1 cellular context compared by ENCODE assay signal in the genomic region with DNA sequence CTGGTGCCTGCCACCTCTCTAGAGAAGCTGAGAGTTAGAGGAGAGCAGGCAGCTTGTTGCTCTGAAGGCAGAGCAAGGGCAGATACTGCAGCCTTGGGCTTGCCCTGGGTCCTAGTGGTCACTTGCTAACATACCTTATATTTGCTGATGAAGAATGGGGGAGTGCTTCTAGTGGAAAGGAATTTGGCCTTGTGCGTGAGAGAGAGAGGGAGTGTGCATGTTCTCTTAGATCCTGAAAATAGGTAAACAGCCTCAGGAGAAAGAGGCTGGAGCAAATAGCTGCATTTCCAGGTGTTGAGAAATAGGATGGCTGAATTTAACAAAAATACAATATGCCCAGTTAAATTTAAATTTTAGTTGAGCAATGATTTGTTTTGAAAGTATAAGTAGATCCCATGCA.
A peak's percentile ranks its signal among the peaks of the same experiment; 100 is the strongest.
TF ChIP-seq lines count a peak whose summit lies in the region.

No MANE protein-coding gene starts in this region.

TF ChIP-seq in HepG2, 621 proteins besides CTCF, POLR2A, EP300 and RAD21 (continued from another document and continues in another):
- TF ChIP-seq, protein P1, sequence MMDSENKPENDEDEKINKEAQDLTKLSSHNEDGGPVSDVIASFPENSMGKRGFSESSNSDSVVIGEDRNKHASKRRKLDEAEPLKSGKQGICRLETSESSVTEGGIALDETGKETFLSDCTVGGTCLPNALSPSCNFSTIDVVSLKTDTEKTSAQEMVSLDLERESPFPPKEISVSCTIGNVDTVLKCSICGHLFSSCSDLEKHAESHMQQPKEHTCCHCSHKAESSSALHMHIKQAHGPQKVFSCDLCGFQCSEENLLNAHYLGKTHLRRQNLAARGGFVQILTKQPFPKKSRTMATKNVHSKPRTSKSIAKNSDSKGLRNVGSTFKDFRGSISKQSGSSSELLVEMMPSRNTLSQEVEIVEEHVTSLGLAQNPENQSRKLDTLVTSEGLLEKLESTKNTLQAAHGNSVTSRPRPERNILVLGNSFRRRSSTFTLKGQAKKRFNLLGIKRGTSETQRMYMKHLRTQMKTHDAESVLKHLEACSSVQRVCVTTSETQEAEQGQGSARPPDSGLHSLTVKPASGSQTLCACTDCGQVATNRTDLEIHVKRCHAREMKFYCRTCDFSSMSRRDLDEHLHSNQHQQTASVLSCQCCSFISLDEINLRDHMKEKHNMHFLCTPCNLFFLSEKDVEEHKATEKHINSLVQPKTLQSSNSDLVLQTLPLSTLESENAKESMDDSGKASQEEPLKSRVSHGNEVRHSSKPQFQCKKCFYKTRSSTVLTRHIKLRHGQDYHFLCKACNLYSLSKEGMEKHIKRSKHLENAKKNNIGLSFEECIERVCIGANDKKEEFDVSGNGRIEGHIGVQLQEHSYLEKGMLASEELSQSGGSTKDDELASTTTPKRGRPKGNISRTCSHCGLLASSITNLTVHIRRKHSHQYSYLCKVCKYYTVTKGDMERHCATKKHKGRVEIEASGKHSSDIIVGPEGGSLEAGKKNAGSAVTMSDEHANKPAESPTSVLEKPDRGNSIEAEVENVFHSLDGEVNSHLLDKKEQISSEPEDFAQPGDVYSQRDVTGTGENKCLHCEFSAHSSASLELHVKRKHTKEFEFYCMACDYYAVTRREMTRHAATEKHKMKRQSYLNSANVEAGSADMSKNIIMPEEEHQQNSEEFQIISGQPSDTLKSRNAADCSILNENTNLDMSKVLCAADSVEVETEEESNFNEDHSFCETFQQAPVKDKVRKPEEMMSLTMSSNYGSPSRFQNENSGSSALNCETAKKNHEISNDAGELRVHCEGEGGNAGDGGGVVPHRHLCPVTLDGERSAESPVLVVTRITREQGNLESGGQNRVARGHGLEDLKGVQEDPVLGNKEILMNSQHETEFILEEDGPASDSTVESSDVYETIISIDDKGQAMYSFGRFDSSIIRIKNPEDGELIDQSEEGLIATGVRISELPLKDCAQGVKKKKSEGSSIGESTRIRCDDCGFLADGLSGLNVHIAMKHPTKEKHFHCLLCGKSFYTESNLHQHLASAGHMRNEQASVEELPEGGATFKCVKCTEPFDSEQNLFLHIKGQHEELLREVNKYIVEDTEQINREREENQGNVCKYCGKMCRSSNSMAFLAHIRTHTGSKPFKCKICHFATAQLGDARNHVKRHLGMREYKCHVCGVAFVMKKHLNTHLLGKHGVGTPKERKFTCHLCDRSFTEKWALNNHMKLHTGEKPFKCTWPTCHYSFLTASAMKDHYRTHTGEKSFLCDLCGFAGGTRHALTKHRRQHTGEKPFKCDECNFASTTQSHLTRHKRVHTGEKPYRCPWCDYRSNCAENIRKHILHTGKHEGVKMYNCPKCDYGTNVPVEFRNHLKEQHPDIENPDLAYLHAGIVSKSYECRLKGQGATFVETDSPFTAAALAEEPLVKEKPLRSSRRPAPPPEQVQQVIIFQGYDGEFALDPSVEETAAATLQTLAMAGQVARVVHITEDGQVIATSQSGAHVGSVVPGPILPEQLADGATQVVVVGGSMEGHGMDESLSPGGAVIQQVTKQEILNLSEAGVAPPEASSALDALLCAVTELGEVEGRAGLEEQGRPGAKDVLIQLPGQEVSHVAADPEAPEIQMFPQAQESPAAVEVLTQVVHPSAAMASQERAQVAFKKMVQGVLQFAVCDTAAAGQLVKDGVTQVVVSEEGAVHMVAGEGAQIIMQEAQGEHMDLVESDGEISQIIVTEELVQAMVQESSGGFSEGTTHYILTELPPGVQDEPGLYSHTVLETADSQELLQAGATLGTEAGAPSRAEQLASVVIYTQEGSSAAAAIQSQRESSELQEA (CRISPR knock-in tag; IDR thresholded peaks at IDR 0.05; ENCODE audit: not compliant biosample characterization): no peak
- TF ChIP-seq ZNF547 (CRISPR knock-in tag; IDR thresholded peaks at IDR 0.05) (no peak), NPAS2 (CRISPR knock-in tag; IDR thresholded peaks at IDR 0.05; ENCODE audit: borderline replicate concordance) (no peak), U2AF2 (IDR thresholded peaks at IDR 0.05; ENCODE audit: low read depth, low read length) (no peak), HNF4G (IDR thresholded peaks at IDR 0.05; ENCODE audit: borderline replicate concordance, low read depth, low read length) (peak; percentile 70; the same call in 1 of the 2 replicates), HNF4G (CRISPR knock-in tag; IDR thresholded peaks at IDR 0.05; ENCODE audit: borderline replicate concordance, low read depth) (peak; percentile 67; the same call in 1 of the 2 replicates), ZNF629 (CRISPR knock-in tag; conservative IDR thresholded peaks at IDR 0.05) (peak; percentile 65), AKAP8 (CRISPR knock-in tag; IDR thresholded peaks at IDR 0.05) (no peak), FOSL1 (CRISPR knock-in tag; IDR thresholded peaks at IDR 0.05; ENCODE audit: borderline replicate concordance) (no peak), NFIB (CRISPR knock-in tag; IDR thresholded peaks at IDR 0.05; ENCODE audit: borderline replicate concordance) (no peak), KDM2A (CRISPR knock-in tag; IDR thresholded peaks at IDR 0.05; ENCODE audit: borderline replicate concordance, low read depth) (peak; percentile 71), KDM3A (CRISPR knock-in tag; IDR thresholded peaks at IDR 0.05; ENCODE audit: low read depth) (no peak; the same call in 1 of the 2 replicates), FOXO1 (CRISPR knock-in tag; IDR thresholded peaks at IDR 0.05) (peak; percentile 98), KLF15 (CRISPR knock-in tag; IDR thresholded peaks at IDR 0.05; ENCODE audit: borderline replicate concordance) (no peak), ZNF549 (CRISPR knock-in tag; IDR thresholded peaks at IDR 0.05) (no peak), CBX1 (IDR thresholded peaks at IDR 0.05; ENCODE audit: low read depth) (no peak), ZNF660 (CRISPR knock-in tag; IDR thresholded peaks at IDR 0.05; ENCODE audit: borderline replicate concordance, low read depth) (no peak), FOXK2 (IDR thresholded peaks at IDR 0.05) (peak; percentile 61; the same call in 1 of the 2 replicates), TSC22D2 (CRISPR knock-in tag; IDR thresholded peaks at IDR 0.05; ENCODE audit: borderline replicate concordance) (no peak), REXO4 (CRISPR knock-in tag; IDR thresholded peaks at IDR 0.05; ENCODE audit: borderline replicate concordance) (no peak), YY1 (IDR thresholded peaks at IDR 0.05; ENCODE audit: insufficient read depth, insufficient replicate concordance, low read depth, low read length) (no peak), CENPX (CRISPR knock-in tag; IDR thresholded peaks at IDR 0.05) (no peak), HOXA9 (CRISPR knock-in tag; IDR thresholded peaks at IDR 0.05; ENCODE audit: borderline replicate concordance) (no peak), ZNF34 (CRISPR knock-in tag; IDR thresholded peaks at IDR 0.05; ENCODE audit: borderline replicate concordance) (no peak), TBP (CRISPR knock-in tag; IDR thresholded peaks at IDR 0.05) (no peak), MAF1 (CRISPR knock-in tag; IDR thresholded peaks at IDR 0.05; ENCODE audit: borderline replicate concordance) (no peak), ZNF317 (CRISPR knock-in tag; IDR thresholded peaks at IDR 0.05) (peak; percentile 65; the same call in 1 of the 2 replicates), NCOR1 (IDR thresholded peaks at IDR 0.05; ENCODE audit: borderline replicate concordance, low read length) (peak; percentile 61; the same call in 1 of the 2 replicates), DNMT1 (CRISPR knock-in tag; IDR thresholded peaks at IDR 0.05) (no peak), CREM (IDR thresholded peaks at IDR 0.05) (peak; percentile 82; the same call in 1 of the 2 replicates), CREM (CRISPR knock-in tag; IDR thresholded peaks at IDR 0.05) (no peak), MYC (CRISPR knock-in tag; IDR thresholded peaks at IDR 0.05; ENCODE audit: borderline replicate concordance) (no peak), ZNF256 (CRISPR knock-in tag; conservative IDR thresholded peaks at IDR 0.05) (no peak), HOXD1 (CRISPR knock-in tag; IDR thresholded peaks at IDR 0.05) (peak; percentile 73; the same call in 1 of the 2 replicates), POLR2G (IDR thresholded peaks at IDR 0.05; ENCODE audit: low read depth, low read length) (no peak), ZNF274 (CRISPR knock-in tag; IDR thresholded peaks at IDR 0.05) (no peak), YEATS4 (CRISPR knock-in tag; IDR thresholded peaks at IDR 0.05; ENCODE audit: borderline replicate concordance) (peak; percentile 50; the same call in 1 of the 2 replicates), ZNF720 (CRISPR knock-in tag; IDR thresholded peaks at IDR 0.05) (no peak)
- TF ChIP-seq, protein P2, sequence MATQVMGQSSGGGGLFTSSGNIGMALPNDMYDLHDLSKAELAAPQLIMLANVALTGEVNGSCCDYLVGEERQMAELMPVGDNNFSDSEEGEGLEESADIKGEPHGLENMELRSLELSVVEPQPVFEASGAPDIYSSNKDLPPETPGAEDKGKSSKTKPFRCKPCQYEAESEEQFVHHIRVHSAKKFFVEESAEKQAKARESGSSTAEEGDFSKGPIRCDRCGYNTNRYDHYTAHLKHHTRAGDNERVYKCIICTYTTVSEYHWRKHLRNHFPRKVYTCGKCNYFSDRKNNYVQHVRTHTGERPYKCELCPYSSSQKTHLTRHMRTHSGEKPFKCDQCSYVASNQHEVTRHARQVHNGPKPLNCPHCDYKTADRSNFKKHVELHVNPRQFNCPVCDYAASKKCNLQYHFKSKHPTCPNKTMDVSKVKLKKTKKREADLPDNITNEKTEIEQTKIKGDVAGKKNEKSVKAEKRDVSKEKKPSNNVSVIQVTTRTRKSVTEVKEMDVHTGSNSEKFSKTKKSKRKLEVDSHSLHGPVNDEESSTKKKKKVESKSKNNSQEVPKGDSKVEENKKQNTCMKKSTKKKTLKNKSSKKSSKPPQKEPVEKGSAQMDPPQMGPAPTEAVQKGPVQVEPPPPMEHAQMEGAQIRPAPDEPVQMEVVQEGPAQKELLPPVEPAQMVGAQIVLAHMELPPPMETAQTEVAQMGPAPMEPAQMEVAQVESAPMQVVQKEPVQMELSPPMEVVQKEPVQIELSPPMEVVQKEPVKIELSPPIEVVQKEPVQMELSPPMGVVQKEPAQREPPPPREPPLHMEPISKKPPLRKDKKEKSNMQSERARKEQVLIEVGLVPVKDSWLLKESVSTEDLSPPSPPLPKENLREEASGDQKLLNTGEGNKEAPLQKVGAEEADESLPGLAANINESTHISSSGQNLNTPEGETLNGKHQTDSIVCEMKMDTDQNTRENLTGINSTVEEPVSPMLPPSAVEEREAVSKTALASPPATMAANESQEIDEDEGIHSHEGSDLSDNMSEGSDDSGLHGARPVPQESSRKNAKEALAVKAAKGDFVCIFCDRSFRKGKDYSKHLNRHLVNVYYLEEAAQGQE (IDR thresholded peaks at IDR 0.05; ENCODE audit: borderline replicate concordance in 1 of 2, low read depth in 1 of 2, low read length in 2 of 2): no peak; a peak in 1 of 4 replicates
- TF ChIP-seq, protein P3, sequence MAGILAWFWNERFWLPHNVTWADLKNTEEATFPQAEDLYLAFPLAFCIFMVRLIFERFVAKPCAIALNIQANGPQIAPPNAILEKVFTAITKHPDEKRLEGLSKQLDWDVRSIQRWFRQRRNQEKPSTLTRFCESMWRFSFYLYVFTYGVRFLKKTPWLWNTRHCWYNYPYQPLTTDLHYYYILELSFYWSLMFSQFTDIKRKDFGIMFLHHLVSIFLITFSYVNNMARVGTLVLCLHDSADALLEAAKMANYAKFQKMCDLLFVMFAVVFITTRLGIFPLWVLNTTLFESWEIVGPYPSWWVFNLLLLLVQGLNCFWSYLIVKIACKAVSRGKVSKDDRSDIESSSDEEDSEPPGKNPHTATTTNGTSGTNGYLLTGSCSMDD (CRISPR knock-in tag; IDR thresholded peaks at IDR 0.05): no peak
- TF ChIP-seq, protein P4, sequence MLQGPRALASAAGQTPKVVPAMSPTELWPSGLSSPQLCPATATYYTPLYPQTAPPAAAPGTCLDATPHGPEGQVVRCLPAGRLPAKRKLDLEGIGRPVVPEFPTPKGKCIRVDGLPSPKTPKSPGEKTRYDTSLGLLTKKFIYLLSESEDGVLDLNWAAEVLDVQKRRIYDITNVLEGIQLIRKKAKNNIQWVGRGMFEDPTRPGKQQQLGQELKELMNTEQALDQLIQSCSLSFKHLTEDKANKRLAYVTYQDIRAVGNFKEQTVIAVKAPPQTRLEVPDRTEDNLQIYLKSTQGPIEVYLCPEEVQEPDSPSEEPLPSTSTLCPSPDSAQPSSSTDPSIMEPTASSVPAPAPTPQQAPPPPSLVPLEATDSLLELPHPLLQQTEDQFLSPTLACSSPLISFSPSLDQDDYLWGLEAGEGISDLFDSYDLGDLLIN (CRISPR knock-in tag; IDR thresholded peaks at IDR 0.05; ENCODE audit: borderline replicate concordance): no peak
- TF ChIP-seq, protein P5, sequence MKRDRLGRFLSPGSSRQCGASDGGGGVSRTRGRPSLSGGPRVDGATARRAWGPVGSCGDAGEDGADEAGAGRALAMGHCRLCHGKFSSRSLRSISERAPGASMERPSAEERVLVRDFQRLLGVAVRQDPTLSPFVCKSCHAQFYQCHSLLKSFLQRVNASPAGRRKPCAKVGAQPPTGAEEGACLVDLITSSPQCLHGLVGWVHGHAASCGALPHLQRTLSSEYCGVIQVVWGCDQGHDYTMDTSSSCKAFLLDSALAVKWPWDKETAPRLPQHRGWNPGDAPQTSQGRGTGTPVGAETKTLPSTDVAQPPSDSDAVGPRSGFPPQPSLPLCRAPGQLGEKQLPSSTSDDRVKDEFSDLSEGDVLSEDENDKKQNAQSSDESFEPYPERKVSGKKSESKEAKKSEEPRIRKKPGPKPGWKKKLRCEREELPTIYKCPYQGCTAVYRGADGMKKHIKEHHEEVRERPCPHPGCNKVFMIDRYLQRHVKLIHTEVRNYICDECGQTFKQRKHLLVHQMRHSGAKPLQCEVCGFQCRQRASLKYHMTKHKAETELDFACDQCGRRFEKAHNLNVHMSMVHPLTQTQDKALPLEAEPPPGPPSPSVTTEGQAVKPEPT (CRISPR knock-in tag; IDR thresholded peaks at IDR 0.05; ENCODE audit: low read depth): no peak
- TF ChIP-seq, protein P6, sequence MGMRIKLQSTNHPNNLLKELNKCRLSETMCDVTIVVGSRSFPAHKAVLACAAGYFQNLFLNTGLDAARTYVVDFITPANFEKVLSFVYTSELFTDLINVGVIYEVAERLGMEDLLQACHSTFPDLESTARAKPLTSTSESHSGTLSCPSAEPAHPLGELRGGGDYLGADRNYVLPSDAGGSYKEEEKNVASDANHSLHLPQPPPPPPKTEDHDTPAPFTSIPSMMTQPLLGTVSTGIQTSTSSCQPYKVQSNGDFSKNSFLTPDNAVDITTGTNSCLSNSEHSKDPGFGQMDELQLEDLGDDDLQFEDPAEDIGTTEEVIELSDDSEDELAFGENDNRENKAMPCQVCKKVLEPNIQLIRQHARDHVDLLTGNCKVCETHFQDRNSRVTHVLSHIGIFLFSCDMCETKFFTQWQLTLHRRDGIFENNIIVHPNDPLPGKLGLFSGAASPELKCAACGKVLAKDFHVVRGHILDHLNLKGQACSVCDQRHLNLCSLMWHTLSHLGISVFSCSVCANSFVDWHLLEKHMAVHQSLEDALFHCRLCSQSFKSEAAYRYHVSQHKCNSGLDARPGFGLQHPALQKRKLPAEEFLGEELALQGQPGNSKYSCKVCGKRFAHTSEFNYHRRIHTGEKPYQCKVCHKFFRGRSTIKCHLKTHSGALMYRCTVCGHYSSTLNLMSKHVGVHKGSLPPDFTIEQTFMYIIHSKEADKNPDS (CRISPR knock-in tag; IDR thresholded peaks at IDR 0.05): no peak
- TF ChIP-seq, protein P7, sequence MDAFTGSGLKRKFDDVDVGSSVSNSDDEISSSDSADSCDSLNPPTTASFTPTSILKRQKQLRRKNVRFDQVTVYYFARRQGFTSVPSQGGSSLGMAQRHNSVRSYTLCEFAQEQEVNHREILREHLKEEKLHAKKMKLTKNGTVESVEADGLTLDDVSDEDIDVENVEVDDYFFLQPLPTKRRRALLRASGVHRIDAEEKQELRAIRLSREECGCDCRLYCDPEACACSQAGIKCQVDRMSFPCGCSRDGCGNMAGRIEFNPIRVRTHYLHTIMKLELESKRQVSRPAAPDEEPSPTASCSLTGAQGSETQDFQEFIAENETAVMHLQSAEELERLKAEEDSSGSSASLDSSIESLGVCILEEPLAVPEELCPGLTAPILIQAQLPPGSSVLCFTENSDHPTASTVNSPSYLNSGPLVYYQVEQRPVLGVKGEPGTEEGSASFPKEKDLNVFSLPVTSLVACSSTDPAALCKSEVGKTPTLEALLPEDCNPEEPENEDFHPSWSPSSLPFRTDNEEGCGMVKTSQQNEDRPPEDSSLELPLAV (CRISPR knock-in tag; conservative IDR thresholded peaks at IDR 0.05; ENCODE audit: low read depth): no peak
